Comparison of ENCODE assay signal across 14 cellular contexts in genomic region chr1:209748620-209749019, GRCh38. TPM values are rescaled to one million over a fixed set of nuclear protein-coding genes. Genes with fewer than 3 reads are reported as not detected.
A peak's percentile ranks its signal among the peaks of the same experiment; 100 is the strongest.
DNase-seq lines count a peak whose midpoint lies in the region; ATAC-seq and TF ChIP-seq lines count a peak whose summit lies in the region.
"Had no signal": no experiment of that assay in that cellular context is flagged by ENCODE, and none has a peak within 500 bp of the region (broad histone marks: within the 10 kb centered on the region; RNA-seq: fewer than 3 reads in every experiment).

No MANE protein-coding gene starts in this region.

- peak overlapping the region; percentile 71 for H3K4me3 Mint-ChIP-seq in activated CD8-positive, alpha-beta memory T cell treated with anti-CD3 and anti-CD28 coated beads, Interleukin-2, amount 10 ng/mL, durations not matched to agents 7 days and 5 days
- H3K4me3 Mint-ChIP-seq in activated naive CD8-positive, alpha-beta T cell treated with anti-CD3 and anti-CD28 coated beads for 36 hours: no peak overlapping the region
- H3K4me3 Mint-ChIP-seq in stimulated activated effector memory CD8-positive, alpha-beta T cell treated with anti-CD3 and anti-CD28 coated beads, Interleukin-12 subunit alpha, Interleukin-12 subunit beta, amount 100 ng/mL, for 72 hours: peak overlapping the region; percentile 46

- POLR2A ChIA-PET in SK-N-SH (lab: Yijun Ruan, JAX): no interaction called here

- H3K4me3 ChIP-seq in SK-N-SH (ENCODE audit: low read depth in 2 of 2, low read length in 1 of 2) (no peak overlapping the region), left lung (no peak overlapping the region)

- H3K9me3 Mint-ChIP-seq in activated CD8-positive, alpha-beta memory T cell treated with anti-CD3 and anti-CD28 coated beads, Interleukin-2, amount 10 ng/mL, durations not matched to agents 7 days and 5 days (ENCODE audit: low read depth): no peaks in the 10 kb centered on the region
- H3K9me3 Mint-ChIP-seq in activated naive CD8-positive, alpha-beta T cell treated with anti-CD3 and anti-CD28 coated beads for 36 hours: no peaks in the 10 kb centered on the region
- no peaks in the 10 kb centered on the region for H3K9me3 Mint-ChIP-seq in stimulated activated effector memory CD8-positive, alpha-beta T cell treated with anti-CD3 and anti-CD28 coated beads, Interleukin-12 subunit alpha, Interleukin-12 subunit beta, amount 100 ng/mL, for 72 hours

- no peak for DNase-seq in activated CD8-positive, alpha-beta memory T cell treated with anti-CD3 and anti-CD28 coated beads, Interleukin-2, amount 10 ng/mL, durations not matched to agents 7 days and 5 days
- no peak for DNase-seq in activated CD8-positive, alpha-beta memory T cell treated with anti-CD3 and anti-CD28 coated beads for 24 hours
- DNase-seq in NCI-H69 (lab: John Stamatoyannopoulos, UW) (peak; percentile 12), SK-N-SH (no peak), GM03348 (ENCODE audit: low spot score) (no peak), left lung (no peak)
- no peak for DNase-seq in activated naive CD8-positive, alpha-beta T cell treated with anti-CD3 and anti-CD28 coated beads for 36 hours
- DNase-seq in stimulated activated effector memory CD8-positive, alpha-beta T cell treated with anti-CD3 and anti-CD28 coated beads, Interleukin-12 subunit alpha, Interleukin-12 subunit beta, amount 100 ng/mL, for 72 hours (ENCODE audit: low spot score in 2 of 2): no peak
- DNase-seq: foreskin fibroblast, KBM-7, NCI-H2029, transverse colon had no signal

- H3F3A ChIP-seq in SK-N-SH (replicated peaks; ENCODE audit: insufficient read depth): peaks cover 5% of the 10 kb centered on the region

- TF ChIP-seq CTCF in SK-N-SH (IDR thresholded peaks at IDR 0.05) (no peak), left lung (IDR thresholded peaks at IDR 0.05) (no peak)

- H3K4me1 ChIP-seq in SK-N-SH (ENCODE audit: control insufficient read depth in 1 of 2, insufficient read depth in 2 of 2, low read depth in 1 of 2, low read length in 1 of 2) (peaks cover 9 to 16% of the 10 kb centered on the region in 2 experiments; a peak in 3 of 4 replicates), left lung (peaks cover 0 to 55% of the 10 kb centered on the region in 2 donors)
- H3K4me1 ChIP-seq: breast epithelium had no signal

- CTCF ChIA-PET in activated CD8-positive, alpha-beta memory T cell treated with anti-CD3 and anti-CD28 coated beads, Interleukin-2, amount 10 ng/mL, durations not matched to agents 7 days and 5 days (lab: Charles Lee): interaction anchor here (0.8 to 7.4 kb wide), 26 partner anchors 8 to 202 kb away, joined by 3 to 105 read pairs (median 8); partner anchors contain the start of genes C1orf74, G0S2, TRAF3IP3 and UTP25
- CTCF ChIA-PET in SK-N-SH (lab: Yijun Ruan, JAX): interaction anchor here (0.8 to 1.2 kb wide), 3 partner anchors 20 to 74 kb away, joined by 3 read pairs; no protein-coding TSS in a partner anchor

- no peak for ATAC-seq in activated CD8-positive, alpha-beta memory T cell treated with anti-CD3 and anti-CD28 coated beads, Interleukin-2, amount 10 ng/mL, durations not matched to agents 7 days and 5 days
- ATAC-seq in stimulated activated effector memory CD8-positive, alpha-beta T cell treated with anti-CD3 and anti-CD28 coated beads, Interleukin-12 subunit alpha, Interleukin-12 subunit beta, amount 100 ng/mL, for 72 hours: no peak
- no peak for ATAC-seq in left lung

- WGBS in SK-N-SH (ENCODE audit: low lambda C conversion rate): 85% methylated on average over 4 of the region's 4 CpGs

- H3K27me3 Mint-ChIP-seq in activated CD8-positive, alpha-beta memory T cell treated with anti-CD3 and anti-CD28 coated beads, Interleukin-2, amount 10 ng/mL, durations not matched to agents 7 days and 5 days: no peaks in the 10 kb centered on the region
- H3K27me3 Mint-ChIP-seq in activated naive CD8-positive, alpha-beta T cell treated with anti-CD3 and anti-CD28 coated beads for 36 hours: no peaks in the 10 kb centered on the region

- intact Hi-C loops in left lung (cut with DNase I): loop anchor here in 1 of 2 donors (5.0 kb wide), 1 partner anchor 171 kb away; no protein-coding TSS in a partner anchor

- no peaks in the 10 kb centered on the region for H3K79me2 ChIP-seq in SK-N-SH (ENCODE audit: insufficient read depth)
- H3K79me2 ChIP-seq: parathyroid adenoma had no signal

- no peak overlapping the region for H3K4me2 ChIP-seq in SK-N-SH

- H3K27me3 ChIP-seq in SK-N-SH (ENCODE audit: insufficient read depth) (no peaks in the 10 kb centered on the region), left lung (no peaks in the 10 kb centered on the region)
- H3K27me3 ChIP-seq: breast epithelium, transverse colon had no signal

- H3K27ac ChIP-seq in SK-N-SH (ENCODE audit: low read depth in 2 of 2, low read length in 1 of 2) (no peak overlapping the region), left lung (no peak overlapping the region)
- H3K27ac ChIP-seq: parathyroid adenoma had no signal

- peaks cover 2% of the 10 kb centered on the region for H3K36me3 Mint-ChIP-seq in activated CD8-positive, alpha-beta memory T cell treated with anti-CD3 and anti-CD28 coated beads, Interleukin-2, amount 10 ng/mL, durations not matched to agents 7 days and 5 days
- H3K36me3 Mint-ChIP-seq in activated naive CD8-positive, alpha-beta T cell treated with anti-CD3 and anti-CD28 coated beads for 36 hours: peaks cover 4% of the 10 kb centered on the region
- H3K36me3 Mint-ChIP-seq in stimulated activated effector memory CD8-positive, alpha-beta T cell treated with anti-CD3 and anti-CD28 coated beads, Interleukin-12 subunit alpha, Interleukin-12 subunit beta, amount 100 ng/mL, for 72 hours: peaks cover 12% of the 10 kb centered on the region

- H3K9ac ChIP-seq in SK-N-SH: no peak overlapping the region
- H3K9ac ChIP-seq: parathyroid adenoma had no signal

- H3K9me3 ChIP-seq in SK-N-SH (no peaks in the 10 kb centered on the region), left lung (no peaks in the 10 kb centered on the region)
- H3K9me3 ChIP-seq: breast epithelium, transverse colon had no signal

- H3K9me2 ChIP-seq in SK-N-SH: no peaks in the 10 kb centered on the region

- H3K4me1 Mint-ChIP-seq in activated CD8-positive, alpha-beta memory T cell treated with anti-CD3 and anti-CD28 coated beads, Interleukin-2, amount 10 ng/mL, durations not matched to agents 7 days and 5 days: peaks cover 61% of the 10 kb centered on the region
- H3K4me1 Mint-ChIP-seq in activated naive CD8-positive, alpha-beta T cell treated with anti-CD3 and anti-CD28 coated beads for 36 hours: peaks cover 68% of the 10 kb centered on the region
- H3K4me1 Mint-ChIP-seq in stimulated activated effector memory CD8-positive, alpha-beta T cell treated with anti-CD3 and anti-CD28 coated beads, Interleukin-12 subunit alpha, Interleukin-12 subunit beta, amount 100 ng/mL, for 72 hours: peaks cover 60% of the 10 kb centered on the region

- TF ChIP-seq RAD21 in SK-N-SH (IDR thresholded peaks at IDR 0.05; ENCODE audit: low read length): no peak

- H3K27ac Mint-ChIP-seq in activated CD8-positive, alpha-beta memory T cell treated with anti-CD3 and anti-CD28 coated beads, Interleukin-2, amount 10 ng/mL, durations not matched to agents 7 days and 5 days: peak overlapping the region; percentile 87
- peak overlapping the region; percentile 90 for H3K27ac Mint-ChIP-seq in activated naive CD8-positive, alpha-beta T cell treated with anti-CD3 and anti-CD28 coated beads for 36 hours
- peak overlapping the region; percentile 74 for H3K27ac Mint-ChIP-seq in stimulated activated effector memory CD8-positive, alpha-beta T cell treated with anti-CD3 and anti-CD28 coated beads, Interleukin-12 subunit alpha, Interleukin-12 subunit beta, amount 100 ng/mL, for 72 hours

- no peak overlapping the region for H2AFZ ChIP-seq in SK-N-SH (ENCODE audit: low read depth)

- no peaks in the 10 kb centered on the region for H4K20me1 ChIP-seq in SK-N-SH (ENCODE audit: insufficient read depth)

- no peaks in the 10 kb centered on the region for H3K36me3 ChIP-seq in SK-N-SH (replicated peaks in 1 of 2; ENCODE audit: control insufficient read depth in 1 of 2, insufficient read depth in 2 of 2, low read length in 1 of 2)
- H3K36me3 ChIP-seq in left lung: no peaks in the 10 kb centered on the region
- H3K36me3 ChIP-seq: breast epithelium, transverse colon had no signal

- TF ChIP-seq EP300 in SK-N-SH (IDR thresholded peaks at IDR 0.05; ENCODE audit: borderline replicate concordance in 1 of 2, low read depth in 1 of 2, low read length in 1 of 2): no peak

RNA-seq across cellular contexts. Expression of gene TRAF3IP3, which starts 7.2 kb away (rescaled TPM):
- 100 to 1,000 TPM; 351 to 406 TPM for total RNA-seq in activated CD8-positive, alpha-beta memory T cell treated with anti-CD3 and anti-CD28 coated beads, Interleukin-2, amount 10 ng/mL, durations not matched to agents 7 days and 5 days
- 100 to 1,000 TPM; 194 to 204 TPM for total RNA-seq in activated naive CD8-positive, alpha-beta T cell treated with anti-CD3 and anti-CD28 coated beads for 36 hours
- polyA plus RNA-seq in SK-N-SH (2012; rRNA removed): 0.31 and 0.60 TPM in 2 replicates
- polyA plus RNA-seq in SK-N-SH (2012; cell fraction: cytosol; rRNA removed): 0.27 and 0.39 TPM in 2 replicates
- 1.0 and 1.1 TPM in 2 replicates for polyA plus RNA-seq in SK-N-SH (2012; cell fraction: nucleus; rRNA removed)
- total RNA-seq in left lung: 10 to 100 TPM in 1 of 2 donors, 1 to 10 TPM in 1; 4.5 to 13.5 TPM

RNA-seq across cellular contexts. Expression of gene C1orf74, which starts 35.7 kb away (rescaled TPM):
- 1 to 10 TPM; 2.8 to 3.0 TPM for total RNA-seq in activated CD8-positive, alpha-beta memory T cell treated with anti-CD3 and anti-CD28 coated beads, Interleukin-2, amount 10 ng/mL, durations not matched to agents 7 days and 5 days
- total RNA-seq in activated naive CD8-positive, alpha-beta T cell treated with anti-CD3 and anti-CD28 coated beads for 36 hours: 1 to 10 TPM; 1.5 to 1.7 TPM
- 1.5 and 2.1 TPM in 2 replicates for polyA plus RNA-seq in SK-N-SH (2012; rRNA removed)
- 1.7 and 1.9 TPM in 2 replicates for polyA plus RNA-seq in SK-N-SH (2012; cell fraction: cytosol; rRNA removed)
- polyA plus RNA-seq in SK-N-SH (2012; cell fraction: nucleus; rRNA removed): 1.4 and 2.2 TPM in 2 replicates
- total RNA-seq in left lung: 1 to 10 TPM; 1.8 to 2.2 TPM

RNA-seq across cellular contexts. Expression of gene HSD11B1, which starts 44.0 kb away (rescaled TPM):
- under 1 TPM in 1 of 2 experiments, not detected in 1; 0.91 TPM for total RNA-seq in activated CD8-positive, alpha-beta memory T cell treated with anti-CD3 and anti-CD28 coated beads, Interleukin-2, amount 10 ng/mL, durations not matched to agents 7 days and 5 days
- under 1 TPM in 1 of 2 experiments, not detected in 1; 0.36 TPM for total RNA-seq in activated naive CD8-positive, alpha-beta T cell treated with anti-CD3 and anti-CD28 coated beads for 36 hours
- 0.23 and 0.37 TPM in 2 replicates for polyA plus RNA-seq in SK-N-SH (2012; rRNA removed)
- polyA plus RNA-seq in SK-N-SH (2012; cell fraction: cytosol; rRNA removed): 0.24 and 0.26 TPM in 2 replicates
- 0.08 and 0.14 TPM in 2 replicates for polyA plus RNA-seq in SK-N-SH (2012; cell fraction: nucleus; rRNA removed)
- total RNA-seq in left lung: 10 to 100 TPM in 1 of 2 donors, 1 to 10 TPM in 1; 8.1 to 30.7 TPM

RNA-seq across cellular contexts. Expression of gene IRF6, which starts 57.3 kb away (rescaled TPM):
- 1 to 10 TPM; 1.3 to 1.7 TPM for total RNA-seq in activated CD8-positive, alpha-beta memory T cell treated with anti-CD3 and anti-CD28 coated beads, Interleukin-2, amount 10 ng/mL, durations not matched to agents 7 days and 5 days
- 1 to 10 TPM; 2.1 to 2.4 TPM for total RNA-seq in activated naive CD8-positive, alpha-beta T cell treated with anti-CD3 and anti-CD28 coated beads for 36 hours
- polyA plus RNA-seq in SK-N-SH (2012; rRNA removed): 0.94 and 1.6 TPM in 2 replicates
- polyA plus RNA-seq in SK-N-SH (2012; cell fraction: cytosol; rRNA removed): 0.77 and 1.0 TPM in 2 replicates
- polyA plus RNA-seq in SK-N-SH (2012; cell fraction: nucleus; rRNA removed): 1.6 and 3.0 TPM in 2 replicates
- 10 to 100 TPM; 15.7 to 26.5 TPM for total RNA-seq in left lung

Comparison
In these comparisons a context has a peak if more than half of its experiments do, and no peak if none do; other contexts are left out.
1. RNA of gene TRAF3IP3, which starts 7.2 kb away (total RNA-seq): 351 to 406 TPM in activated CD8-positive, alpha-beta memory T cell treated with anti-CD3 and anti-CD28 coated beads, Interleukin-2, amount 10 ng/mL, durations not matched to agents 7 days and 5 days and 194 to 204 TPM in activated naive CD8-positive, alpha-beta T cell treated with anti-CD3 and anti-CD28 coated beads for 36 hours; 4.5 to 13.5 TPM in left lung; every median in the first group is over 10 times any median in the second.
2. RNA of gene HSD11B1, which starts 44.0 kb away (total RNA-seq): 8.1 to 30.7 TPM in left lung; 0.91 TPM in activated CD8-positive, alpha-beta memory T cell treated with anti-CD3 and anti-CD28 coated beads, Interleukin-2, amount 10 ng/mL, durations not matched to agents 7 days and 5 days and 0.36 TPM in activated naive CD8-positive, alpha-beta T cell treated with anti-CD3 and anti-CD28 coated beads for 36 hours; every median in the first group is over 4 times any median in the second.
3. Peak in every context shown above with its lines, with median percentiles within 50 percentile points of each other: H3K27ac Mint-ChIP-seq.